In the genomic region with DNA sequence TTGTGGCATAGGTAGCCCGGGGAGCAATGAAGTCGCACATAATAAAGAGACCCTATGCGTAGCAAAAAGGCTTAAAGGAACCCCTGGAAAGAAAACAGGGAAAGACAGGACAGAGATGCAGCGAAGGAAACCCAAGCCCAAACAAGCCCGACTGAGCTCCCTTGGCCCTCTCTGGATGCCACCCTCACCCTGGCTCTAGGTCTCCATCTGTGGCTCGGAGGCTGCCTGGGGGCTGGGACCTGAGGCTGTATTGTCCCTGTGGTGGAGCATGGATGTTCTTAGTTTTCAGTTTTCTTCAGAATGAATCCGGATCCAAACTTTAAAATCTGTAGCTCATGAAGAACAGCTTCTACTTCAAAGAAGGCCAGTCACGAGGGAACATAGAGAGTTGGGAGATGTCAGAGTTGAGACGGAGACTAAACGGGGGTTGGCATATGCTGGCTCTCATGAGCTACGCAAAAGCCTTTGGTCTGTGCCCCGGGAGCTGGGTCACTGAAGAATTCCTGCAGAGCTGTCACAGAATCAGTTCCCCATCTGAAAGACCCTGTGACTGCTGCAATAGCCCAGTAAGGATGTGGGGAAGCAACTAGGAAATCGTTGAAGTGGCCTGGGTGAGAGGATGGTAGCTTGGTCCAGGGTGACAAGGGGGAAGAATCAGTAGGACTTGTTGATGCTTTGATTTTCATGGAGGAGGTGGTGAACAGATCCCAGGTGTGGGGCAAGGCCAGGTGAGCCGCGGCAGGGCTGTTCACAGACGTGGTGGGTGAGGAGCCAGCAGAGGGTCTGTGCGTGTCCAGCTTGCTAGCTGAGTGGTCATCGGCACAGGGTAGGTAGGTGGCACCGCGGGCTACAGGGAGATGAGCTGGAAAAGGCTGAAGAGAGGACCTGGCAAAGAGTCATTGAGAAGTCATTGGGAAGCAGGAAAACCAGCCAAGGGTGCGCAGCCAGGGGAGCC, we compare ENCODE assay signal across 19 cellular contexts. TPM values are rescaled to one million over a fixed set of nuclear protein-coding genes. Genes with fewer than 3 reads are reported as not detected.
"Had no signal": no experiment of that assay in that cellular context is flagged by ENCODE, and none has a peak within 500 bp of the region (broad histone marks: within the 10 kb centered on the region; RNA-seq: fewer than 3 reads in every experiment).

No MANE protein-coding gene starts in this region.

- H3K27me3 ChIP-seq: thyroid gland had no signal

- H3K36me3 ChIP-seq: esophagus muscularis mucosa, lower lobe of right lung, thyroid gland, upper lobe of right lung had no signal

- ATAC-seq: left colon, lower lobe of right lung, upper lobe of right lung had no signal

- H3K4me3 Mint-ChIP-seq: activated naive CD4-positive, alpha-beta T cell treated with anti-CD3 and anti-CD28 coated beads for 36 hours; brain; naive B cell had no signal

- H3K9me3 Mint-ChIP-seq: activated naive CD4-positive, alpha-beta T cell treated with anti-CD3 and anti-CD28 coated beads for 36 hours; naive B cell had no signal

- H3K4me1 ChIP-seq: lower lobe of right lung, thyroid gland, upper lobe of right lung had no signal

- H3K36me3 Mint-ChIP-seq: brain, naive B cell had no signal

- H3K4me3 ChIP-seq: esophagus muscularis mucosa, lower lobe of right lung, thyroid gland, upper lobe of right lung had no signal

- H3K4me1 Mint-ChIP-seq: naive B cell had no signal

- H3K27ac ChIP-seq: esophagus muscularis mucosa, lower lobe of right lung, thyroid gland, upper lobe of right lung had no signal

- H3K9me3 ChIP-seq: esophagus muscularis mucosa, lower lobe of right lung, thyroid gland, upper lobe of right lung had no signal

- DNase-seq: activated CD4-positive, alpha-beta T cell treated with anti-CD3 and anti-CD28 coated beads for 1 hour; activated CD8-positive, alpha-beta memory T cell treated with anti-CD3 and anti-CD28 coated beads, Interleukin-2, amount 50 U/mL, for 48 hours; activated effector memory CD4-positive, alpha-beta T cell treated with Interleukin-2 at 50 U/mL for 16 hours; activated naive CD4-positive, alpha-beta T cell treated with anti-CD3 and anti-CD28 coated beads for 36 hours; activated T-cell treated with anti-CD3 and anti-CD28 coated beads, Interleukin-2, amount 50 U/mL, for 48 hours; central memory CD4-positive, alpha-beta T cell; islet precursor cell; left colon; lower lobe of right lung; naive B cell; retina; stimulated activated CD4-positive, alpha-beta T cell treated with anti-CD3 and anti-CD28 coated beads, Interleukin-4, amount 100 ng/mL, for 24 hours; stimulated activated naive CD4-positive, alpha-beta T cell treated with Interleukin-2 at 50 U/mL for 16 hours; T-helper 9 cell; upper lobe of right lung had no signal

- H3K27ac Mint-ChIP-seq: activated naive CD4-positive, alpha-beta T cell treated with anti-CD3 and anti-CD28 coated beads for 36 hours; naive B cell had no signal

RNA-seq across cellular contexts. Expression of gene SYNDIG1, which starts 35.2 kb away (rescaled TPM):
- total RNA-seq: activated naive CD4-positive, alpha-beta T cell treated with anti-CD3 and anti-CD28 coated beads for 36 hours; esophagus muscularis mucosa; T-helper 1 cell treated with Interleukin-12 subunit alpha and Interleukin-12 subunit beta and Interleukin-4 antibody, amounts not matched to agents 30 ng/mL and 1 ng/mL, for 36 hours; upper lobe of right lung had no signal
